In genomic region chr19:46983097-46983496, GRCh38 we compare ENCODE assay signal across 25 cellular contexts. TPM values are rescaled to one million over a fixed set of nuclear protein-coding genes. Genes with fewer than 3 reads are reported as not detected.
"Had no signal": no experiment of that assay in that cellular context is flagged by ENCODE, and none has a peak within 500 bp of the region (broad histone marks: within the 10 kb centered on the region; RNA-seq: fewer than 3 reads in every experiment).

No MANE protein-coding gene starts in this region.

- H3K9me3 ChIP-seq: heart right ventricle, mucosa of descending colon, ovary, sigmoid colon, uterus had no signal

- H3K27me3 ChIP-seq: heart right ventricle, ovary, sigmoid colon, uterus had no signal

- H3K27me3 Mint-ChIP-seq: activated naive CD4-positive, alpha-beta T cell treated with anti-CD3 and anti-CD28 coated beads, Interleukin-2, amount 10 ng/mL, durations not matched to agents 7 days and 5 days; effector memory CD8-positive, alpha-beta T cell; natural killer cell treated with Interleukin-12 subunit alpha and Interleukin-12 subunit beta and Interleukin-15 and Interleukin-18, amount 100 ng/mL, for 72 hours; progenitor cell of endocrine pancreas; stimulated activated naive CD8-positive, alpha-beta T cell treated with anti-CD3 and anti-CD28 coated beads, Interleukin-15, amount 100 ng/mL, for 72 hours; type B pancreatic cell had no signal

- H3K36me3 ChIP-seq: ovary, uterus had no signal

- FAIRE-seq: small intestine had no signal

- H3K9me3 Mint-ChIP-seq: activated naive CD4-positive, alpha-beta T cell treated with anti-CD3 and anti-CD28 coated beads, Interleukin-2, amount 10 ng/mL, durations not matched to agents 7 days and 5 days; effector memory CD8-positive, alpha-beta T cell; natural killer cell treated with Interleukin-12 subunit alpha and Interleukin-12 subunit beta and Interleukin-15 and Interleukin-18, amount 100 ng/mL, for 72 hours; stimulated activated effector memory CD8-positive, alpha-beta T cell treated with anti-CD3 and anti-CD28 coated beads, Interleukin-12 subunit alpha, Interleukin-12 subunit beta, amount 100 ng/mL, for 72 hours; stimulated activated naive CD8-positive, alpha-beta T cell treated with anti-CD3 and anti-CD28 coated beads, Interleukin-15, amount 100 ng/mL, for 72 hours; type B pancreatic cell had no signal

- H3K27ac ChIP-seq: ovary had no signal

- H3K4me3 Mint-ChIP-seq: activated naive CD4-positive, alpha-beta T cell treated with anti-CD3 and anti-CD28 coated beads, Interleukin-2, amount 10 ng/mL, durations not matched to agents 7 days and 5 days; effector memory CD8-positive, alpha-beta T cell; natural killer cell treated with Interleukin-12 subunit alpha and Interleukin-12 subunit beta and Interleukin-15 and Interleukin-18, amount 100 ng/mL, for 72 hours; stimulated activated effector memory CD8-positive, alpha-beta T cell treated with anti-CD3 and anti-CD28 coated beads, Interleukin-12 subunit alpha, Interleukin-12 subunit beta, amount 100 ng/mL, for 72 hours; stimulated activated naive CD8-positive, alpha-beta T cell treated with anti-CD3 and anti-CD28 coated beads, Interleukin-15, amount 100 ng/mL, for 72 hours; type B pancreatic cell had no signal

- H3K27ac Mint-ChIP-seq: activated naive CD4-positive, alpha-beta T cell treated with anti-CD3 and anti-CD28 coated beads, Interleukin-2, amount 10 ng/mL, durations not matched to agents 7 days and 5 days; effector memory CD8-positive, alpha-beta T cell; natural killer cell treated with Interleukin-12 subunit alpha and Interleukin-12 subunit beta and Interleukin-15 and Interleukin-18, amount 100 ng/mL, for 72 hours; progenitor cell of endocrine pancreas; stimulated activated effector memory CD8-positive, alpha-beta T cell treated with anti-CD3 and anti-CD28 coated beads, Interleukin-12 subunit alpha, Interleukin-12 subunit beta, amount 100 ng/mL, for 72 hours; stimulated activated naive CD8-positive, alpha-beta T cell treated with anti-CD3 and anti-CD28 coated beads, Interleukin-15, amount 100 ng/mL, for 72 hours; type B pancreatic cell had no signal

- H3K4me3 ChIP-seq: heart right ventricle, lung, mucosa of descending colon, ovary, sigmoid colon, uterus had no signal

- H3K36me3 Mint-ChIP-seq: activated naive CD4-positive, alpha-beta T cell treated with anti-CD3 and anti-CD28 coated beads, Interleukin-2, amount 10 ng/mL, durations not matched to agents 7 days and 5 days; natural killer cell treated with Interleukin-12 subunit alpha and Interleukin-12 subunit beta and Interleukin-15 and Interleukin-18, amount 100 ng/mL, for 72 hours had no signal

- DNase-seq: activated CD4-positive, alpha-beta T cell treated with anti-CD3 and anti-CD28 coated beads for 48 hours; activated CD4-positive, alpha-beta T cell treated with anti-CD3 and anti-CD28 coated beads, Interleukin-2, amount 50 U/mL, for 48 hours; activated CD8-positive, alpha-beta memory T cell treated with anti-CD3 and anti-CD28 coated beads, Interleukin-2, amount 50 U/mL, for 4 hours; activated gamma-delta T cell; activated naive CD4-positive, alpha-beta T cell treated with anti-CD3 and anti-CD28 coated beads, Interleukin-2, amount 10 ng/mL, durations not matched to agents 7 days and 5 days; activated T-cell treated with anti-CD3 and anti-CD28 coated beads, Interleukin-2, amount 50 U/mL, for 1 hour; cortex of kidney; effector memory CD8-positive, alpha-beta T cell; erythroblast; heart right ventricle; mesendoderm; ovary; retina; sigmoid colon; small intestine; stimulated activated CD4-positive, alpha-beta T cell treated with anti-CD3 and anti-CD28 coated beads, Interleukin-4, amount 100 ng/mL, for 24 hours; stimulated activated naive CD8-positive, alpha-beta T cell treated with anti-CD3 and anti-CD28 coated beads, Interleukin-15, amount 100 ng/mL, for 72 hours had no signal

- ATAC-seq: effector memory CD8-positive, alpha-beta T cell; mucosa of descending colon; natural killer cell treated with Interleukin-12 subunit alpha and Interleukin-12 subunit beta and Interleukin-15 and Interleukin-18, amount 100 ng/mL, for 72 hours; stimulated activated effector memory CD8-positive, alpha-beta T cell treated with anti-CD3 and anti-CD28 coated beads, Interleukin-12 subunit alpha, Interleukin-12 subunit beta, amount 100 ng/mL, for 72 hours; stimulated activated naive CD8-positive, alpha-beta T cell treated with anti-CD3 and anti-CD28 coated beads, Interleukin-15, amount 100 ng/mL, for 72 hours had no signal

RNA-seq across cellular contexts. Expression of gene NPAS1, which starts 36.5 kb away (rescaled TPM):
- total RNA-seq: natural killer cell treated with Interleukin-12 subunit alpha and Interleukin-12 subunit beta and Interleukin-15 and Interleukin-18, amount 100 ng/mL, for 72 hours; T-helper 1 cell treated with Interleukin-12 subunit alpha and Interleukin-12 subunit beta and Interleukin-4 antibody, amounts not matched to agents 30 ng/mL and 1 ng/mL, for 36 hours; uterus had no signal
